In genomic region chr13:60463787-60464186, GRCh38 we compare ENCODE assay signal across 20 cellular contexts.
"Had no signal": no experiment of that assay in that cellular context is flagged by ENCODE, and none has a peak within 500 bp of the region (broad histone marks: within the 10 kb centered on the region; RNA-seq: fewer than 3 reads in every experiment).

No MANE protein-coding gene starts in this region.

- ATAC-seq: activated CD8-positive, alpha-beta T cell treated with anti-CD3 and anti-CD28 coated beads for 36 hours; body of pancreas; right cardiac atrium; stimulated activated naive CD8-positive, alpha-beta T cell treated with anti-CD3 and anti-CD28 coated beads, Interleukin-15, Interleukin-2, amounts not matched to agents 100 U/mL and 50 U/mL, for 24 hours had no signal

- DNase-seq: activated CD4-positive, alpha-beta T cell treated with anti-CD3 and anti-CD28 coated beads for 4 hours; activated CD8-positive, alpha-beta T cell treated with anti-CD3 and anti-CD28 coated beads for 36 hours; activated gamma-delta T cell; activated T-cell treated with anti-CD3 and anti-CD28 coated beads, Interleukin-2, amount 50 U/mL, for 48 hours; amygdala; body of pancreas; central memory CD4-positive, alpha-beta T cell; colonic mucosa; effector CD4-positive, alpha-beta T cell; esophagus squamous epithelium; foreskin fibroblast; glutamatergic neuron; hypothalamus; mesendoderm; right cardiac atrium; stimulated activated CD4-positive, alpha-beta T cell treated with anti-CD3 and anti-CD28 coated beads, Interleukin-4, amount 100 ng/mL, for 4 hours; stimulated activated CD8-positive, alpha-beta memory T cell treated with anti-CD3 and anti-CD28 coated beads, Interleukin-4, amount 100 ng/mL, for 48 hours; stimulated activated naive CD8-positive, alpha-beta T cell treated with anti-CD3 and anti-CD28 coated beads, Interleukin-15, Interleukin-2, amounts not matched to agents 100 U/mL and 50 U/mL, for 24 hours had no signal

- H3K9me3 Mint-ChIP-seq: activated CD8-positive, alpha-beta T cell treated with anti-CD3 and anti-CD28 coated beads for 36 hours; type B pancreatic cell had no signal

- H3K27ac Mint-ChIP-seq: activated CD8-positive, alpha-beta T cell treated with anti-CD3 and anti-CD28 coated beads for 36 hours; activated naive CD8-positive, alpha-beta T cell; type B pancreatic cell had no signal

- H3K4me3 Mint-ChIP-seq: activated CD8-positive, alpha-beta T cell treated with anti-CD3 and anti-CD28 coated beads for 36 hours; activated naive CD8-positive, alpha-beta T cell; type B pancreatic cell had no signal

- H3K27me3 Mint-ChIP-seq: activated CD8-positive, alpha-beta T cell treated with anti-CD3 and anti-CD28 coated beads for 36 hours; activated naive CD8-positive, alpha-beta T cell; type B pancreatic cell had no signal
